Comparison of ENCODE assay signal across 8 cellular contexts in the genomic region with DNA sequence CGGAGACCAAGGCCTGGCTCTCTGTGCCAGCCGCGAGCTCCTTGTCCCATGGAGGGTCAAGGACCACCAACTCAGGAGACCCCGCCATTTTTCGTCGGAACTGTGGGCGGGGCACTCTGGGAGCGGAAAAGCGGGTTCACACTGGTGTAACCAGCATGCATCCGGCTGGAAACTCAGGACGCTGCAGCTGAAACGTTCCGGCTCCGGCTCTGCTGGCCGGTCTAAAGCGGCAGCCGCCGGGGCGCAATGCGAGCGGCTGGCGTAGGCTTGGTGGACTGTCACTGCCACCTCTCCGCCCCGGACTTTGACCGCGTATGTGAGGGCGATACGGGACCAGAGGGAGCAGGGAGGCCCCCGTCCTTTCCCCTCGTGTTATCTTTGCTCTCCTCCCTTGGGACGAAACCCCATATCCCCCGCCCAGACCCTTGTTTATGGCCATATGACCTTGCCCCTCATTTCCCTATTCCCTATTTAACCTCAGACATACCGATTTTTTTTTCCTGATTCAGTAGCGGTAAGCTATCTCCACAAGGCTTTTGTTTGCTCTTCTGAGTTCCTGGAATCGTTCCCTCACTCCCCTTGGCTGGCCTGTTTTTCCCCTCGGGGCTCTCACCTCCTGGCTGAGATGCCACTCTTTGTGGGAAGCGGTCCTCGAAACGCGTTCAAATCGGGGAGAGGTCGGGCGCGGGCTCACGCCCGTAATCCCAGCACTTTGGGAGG. TPM values are rescaled to one million over a fixed set of nuclear protein-coding genes. Genes with fewer than 3 reads are reported as not detected.
DNase-seq lines count a peak whose midpoint lies in the region; ATAC-seq and TF ChIP-seq lines count a peak whose summit lies in the region.

A gene with protein sequence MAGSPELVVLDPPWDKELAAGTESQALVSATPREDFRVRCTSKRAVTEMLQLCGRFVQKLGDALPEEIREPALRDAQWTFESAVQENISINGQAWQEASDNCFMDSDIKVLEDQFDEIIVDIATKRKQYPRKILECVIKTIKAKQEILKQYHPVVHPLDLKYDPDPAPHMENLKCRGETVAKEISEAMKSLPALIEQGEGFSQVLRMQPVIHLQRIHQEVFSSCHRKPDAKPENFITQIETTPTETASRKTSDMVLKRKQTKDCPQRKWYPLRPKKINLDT (minus strand): TSS at position 102 of the 720 bp plus-strand sequence. CDS start 14 bp downstream, at position 88.
A gene with protein sequence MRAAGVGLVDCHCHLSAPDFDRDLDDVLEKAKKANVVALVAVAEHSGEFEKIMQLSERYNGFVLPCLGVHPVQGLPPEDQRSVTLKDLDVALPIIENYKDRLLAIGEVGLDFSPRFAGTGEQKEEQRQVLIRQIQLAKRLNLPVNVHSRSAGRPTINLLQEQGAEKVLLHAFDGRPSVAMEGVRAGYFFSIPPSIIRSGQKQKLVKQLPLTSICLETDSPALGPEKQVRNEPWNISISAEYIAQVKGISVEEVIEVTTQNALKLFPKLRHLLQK (plus strand): TSS at position 219 of the 720 bp plus-strand sequence. CDS start 28 bp downstream, at position 247.

- H3K9me3 Mint-ChIP-seq in activated naive CD4-positive, alpha-beta T cell treated with anti-CD3 and anti-CD28 coated beads, Interleukin-2, amount 50 U/mL, for 72 hours: peaks cover 0 to 4% of the 10 kb centered on the region in 2 donors

- ATAC-seq in HG02610 (IDR thresholded peaks at IDR 0.05; ENCODE audit: unreplicated experiment): peak; percentile 62
- peak; percentile 91 to 93 for ATAC-seq in activated naive CD4-positive, alpha-beta T cell treated with anti-CD3 and anti-CD28 coated beads, Interleukin-2, amount 50 U/mL, for 72 hours
- peak; percentile 99 for ATAC-seq in omental fat pad (ENCODE audit: low FRiP score)

- DNase-seq in GM10266 (ENCODE audit: extremely low spot score): peak; percentile 76
- DNase-seq in NCI-H1092 (lab: John Stamatoyannopoulos, UW): peak; percentile 97
- peak; percentile 73 for DNase-seq in SKM-1 (lab: John Stamatoyannopoulos, UW; ENCODE audit: unreplicated experiment)
- DNase-seq in activated naive CD4-positive, alpha-beta T cell treated with anti-CD3 and anti-CD28 coated beads, Interleukin-2, amount 50 U/mL, for 72 hours (ENCODE audit: low spot score in 2 of 2): peak; percentile 93 to 100
- peak; percentile 94 for DNase-seq in glomerular visceral epithelial cell (ENCODE audit: extremely low spot score)
- peak; percentile 71 for DNase-seq in omental fat pad (ENCODE audit: low spot score)

- H3K36me3 Mint-ChIP-seq in activated naive CD4-positive, alpha-beta T cell treated with anti-CD3 and anti-CD28 coated beads, Interleukin-2, amount 50 U/mL, for 72 hours: peaks cover 6 to 12% of the 10 kb centered on the region in 2 donors

- H3K27ac Mint-ChIP-seq in activated naive CD4-positive, alpha-beta T cell treated with anti-CD3 and anti-CD28 coated beads, Interleukin-2, amount 50 U/mL, for 72 hours: peak within 1 kb of the TSS; percentile 93 to 99

- H3K27ac ChIP-seq in temporal lobe (ENCODE audit: low read depth, low read length): peak within 1 kb of the TSS; percentile 97

- TF ChIP-seq CTCF in GM10266 (IDR thresholded peaks at IDR 0.05; ENCODE audit: control insufficient read depth, insufficient read depth, low read depth, missing control alignments): no peak
- no peak for TF ChIP-seq CTCF in omental fat pad (IDR thresholded peaks at IDR 0.05)

RNA-seq across cellular contexts. Expression of the first gene that starts in this region (rescaled TPM):
- 10 to 100 TPM; 27.8 to 33.8 TPM for total RNA-seq in activated naive CD4-positive, alpha-beta T cell treated with anti-CD3 and anti-CD28 coated beads, Interleukin-2, amount 50 U/mL, for 72 hours
- total RNA-seq in omental fat pad (10 to 100 TPM; 17.8 to 32.2 (median 27.3) TPM), temporal lobe (56.5 TPM)

RNA-seq across cellular contexts. Expression of the second gene that starts in this region (rescaled TPM):
- 10 to 100 TPM; 12.2 to 12.9 TPM for total RNA-seq in activated naive CD4-positive, alpha-beta T cell treated with anti-CD3 and anti-CD28 coated beads, Interleukin-2, amount 50 U/mL, for 72 hours
- total RNA-seq in omental fat pad (10 to 100 TPM; 10.1 to 15.9 (median 13.3) TPM), temporal lobe (18.4 TPM)

Comparison
In these comparisons a context has a peak if more than half of its experiments do, and no peak if none do; other contexts are left out.
1. Peak in every context shown above with its lines: DNase-seq, ATAC-seq and H3K27ac ChIP-seq.